Comparison of ENCODE assay signal across 8 cellular contexts in the genomic region with DNA sequence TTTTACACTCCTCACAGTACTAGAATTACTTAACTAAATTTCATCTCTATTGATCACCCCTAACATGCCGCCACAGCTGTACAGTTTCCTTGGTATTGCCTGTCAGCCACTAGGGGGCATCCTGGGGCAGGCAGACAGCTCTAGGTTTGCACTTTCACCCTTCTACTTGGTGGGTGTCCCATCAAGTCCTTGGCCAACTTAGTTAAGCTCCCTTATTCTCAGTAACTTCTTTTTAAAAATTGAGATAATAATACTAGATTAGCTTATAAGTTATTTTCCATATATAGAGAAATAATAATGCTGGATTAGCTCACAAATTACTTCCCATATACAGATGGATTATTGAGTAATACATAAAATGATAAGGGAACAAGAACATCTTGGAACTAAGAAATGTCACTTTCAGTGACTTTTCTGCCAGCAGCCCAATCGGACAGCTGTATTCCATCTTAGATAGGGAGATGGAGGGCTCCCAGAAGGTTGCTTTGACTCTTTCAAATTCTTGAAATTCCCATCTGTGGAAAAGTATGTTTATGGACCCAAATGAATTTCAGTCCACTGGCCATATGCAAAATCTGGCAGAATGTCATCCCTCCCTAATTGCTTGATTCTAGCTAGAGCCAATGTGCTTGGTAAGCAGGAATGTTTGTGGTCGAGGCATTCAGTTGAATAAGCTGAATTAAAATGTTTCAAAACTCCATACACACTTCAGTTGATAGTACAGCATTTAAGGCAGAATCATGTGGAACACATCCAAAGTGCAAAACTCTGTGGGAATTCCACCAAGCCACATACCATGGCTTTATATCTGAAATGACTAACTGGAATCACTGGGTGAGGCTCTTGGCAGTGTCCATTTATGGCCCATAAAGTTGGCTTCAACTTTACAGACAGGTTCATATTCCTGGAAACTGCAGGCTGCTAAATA.
DNase-seq lines count a peak whose midpoint lies in the region; ATAC-seq and TF ChIP-seq lines count a peak whose summit lies in the region.

No MANE protein-coding gene starts in this region.

- peak overlapping the region in 2 of 4 donors; percentile 49 to 71 for H3K27ac ChIP-seq in Peyer's patch

- ATAC-seq in GM19324 (IDR thresholded peaks at IDR 0.05; ENCODE audit: low FRiP score, unreplicated experiment) = peak; percentile 84
- peak; percentile 93 for ATAC-seq in HG03175 (IDR thresholded peaks at IDR 0.05; ENCODE audit: unreplicated experiment)

- no peaks in the 10 kb centered on the region for H3K27me3 ChIP-seq in Peyer's patch

- H3K4me1 ChIP-seq in Peyer's patch = peaks cover 0 to 20% (median 3%) of the 10 kb centered on the region in 4 donors

- no peak overlapping the region for H3K4me3 ChIP-seq in Peyer's patch

- peak in 4 of 6 experiments; percentile 53 to 70 (median 66) for TF ChIP-seq CTCF in Peyer's patch (IDR thresholded peaks at IDR 0.05)

- no peaks in the 10 kb centered on the region for H3K9me3 ChIP-seq in Peyer's patch

- TF ChIP-seq POLR2A in Peyer's patch (IDR thresholded peaks at IDR 0.05) = no peak

- H3K36me3 ChIP-seq in Peyer's patch = no peaks in the 10 kb centered on the region

- peak; percentile 23 for DNase-seq in DMS53 treated with DMSO at 0.1 percent for 48 hours (lab: John Stamatoyannopoulos, UW; ENCODE audit: unreplicated experiment)
- peak in 2 of 3 donors; percentile 57 to 72 for DNase-seq in Peyer's patch
- DNase-seq in amniotic epithelial cell (ENCODE audit: low read depth) = peak; percentile 87
- DNase-seq in iPS-NIHi11 (ENCODE audit: low spot score) = peak; percentile 70
- peak; percentile 30 for DNase-seq in stimulated activated CD4-positive, alpha-beta T cell treated with anti-CD3 and anti-CD28 coated beads, Interleukin-4, amount 100 ng/mL, for 24 hours
- no peak for DNase-seq in GOT3 (lab: John Stamatoyannopoulos, UW)
